ENCODE assay signal across 14 cellular contexts in the genomic region with DNA sequence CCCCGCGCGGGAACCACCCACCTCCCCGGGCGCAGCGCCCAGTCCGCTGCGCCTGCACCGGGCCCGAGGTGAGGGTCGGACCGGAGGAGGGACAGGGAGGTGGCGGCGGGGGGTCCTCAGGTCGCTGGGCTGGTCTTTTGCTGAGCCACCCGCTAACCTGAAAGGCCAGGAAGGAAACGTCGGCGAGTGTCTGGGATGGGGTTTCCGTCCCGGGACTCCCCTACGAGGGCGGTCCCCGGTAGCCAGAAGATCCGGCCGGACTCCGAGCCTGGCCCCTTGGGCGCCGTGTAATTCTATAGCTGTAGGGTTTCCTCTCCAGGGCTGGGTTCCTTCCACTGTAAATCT. TPM values are rescaled to one million over a fixed set of nuclear protein-coding genes. Genes with fewer than 3 reads are reported as not detected.
A peak's percentile ranks its signal among the peaks of the same experiment; 100 is the strongest.
DNase-seq lines count a peak whose midpoint lies in the region; ATAC-seq and TF ChIP-seq lines count a peak whose summit lies in the region.
"Had no signal": no experiment of that assay in that cellular context is flagged by ENCODE, and none has a peak within 500 bp of the region (broad histone marks: within the 10 kb centered on the region; RNA-seq: fewer than 3 reads in every experiment).

No MANE protein-coding gene starts in this region.

- H3K27me3 ChIP-seq in SK-N-SH (ENCODE audit: insufficient read depth) (no peaks in the 10 kb centered on the region), right lobe of liver (peaks cover 0 to 45% of the 10 kb centered on the region in 2 donors), subcutaneous abdominal adipose tissue (ENCODE audit: control insufficient read depth in 5 of 5, insufficient read depth in 4 of 5, low read length in 5 of 5) (peaks cover 0 to 59% (median 46%) of the 10 kb centered on the region in 5 donors)
- H3K27me3 ChIP-seq: MG63 had no signal

- H3K4me3 Mint-ChIP-seq in central memory CD8-positive, alpha-beta T cell, result peak overlapping the region; percentile 68

- TF ChIP-seq EP300 in SK-N-SH (IDR thresholded peaks at IDR 0.05; ENCODE audit: borderline replicate concordance in 1 of 2, low read depth in 1 of 2, low read length in 1 of 2), result no peak

- intact Hi-C loops in right lobe of liver (cut with DNase I), result loop anchor here in 1 of 2 donors (10.0 kb wide), 1 partner anchor 680 kb away; no protein-coding TSS in a partner anchor

- H3K79me2 ChIP-seq in SK-N-SH (ENCODE audit: insufficient read depth), result peaks cover 76% of the 10 kb centered on the region

- no peak for ATAC-seq in SK-N-SH treated with all-trans-retinoic acid at 6 μM for 48 hours
- no peak for ATAC-seq in central memory CD8-positive, alpha-beta T cell (replicated peaks; ENCODE audit: extremely low read depth, poor library complexity, severe bottlenecking)
- ATAC-seq in right lobe of liver, result no peak
- no peak for ATAC-seq in HG03095 (IDR thresholded peaks at IDR 0.05; ENCODE audit: unreplicated experiment)
- no peak for ATAC-seq in GM18505 (IDR thresholded peaks at IDR 0.05; ENCODE audit: unreplicated experiment)

- H3K9me2 ChIP-seq in SK-N-SH, result no peaks in the 10 kb centered on the region

- H3K9ac ChIP-seq in SK-N-SH, result no peak overlapping the region
- no peak overlapping the region for H3K9ac ChIP-seq in subcutaneous abdominal adipose tissue (ENCODE audit: low read length in 5 of 5)

- TF ChIP-seq CTCF in SK-N-SH (IDR thresholded peaks at IDR 0.05) (no peak), right lobe of liver (IDR thresholded peaks at IDR 0.05) (no peak)

- H3K9me3 ChIP-seq in SK-N-SH (no peaks in the 10 kb centered on the region), right lobe of liver (no peaks in the 10 kb centered on the region), subcutaneous abdominal adipose tissue (ENCODE audit: control insufficient read depth in 5 of 5, low read length in 5 of 5) (no peaks in the 10 kb centered on the region)
- H3K9me3 ChIP-seq: MG63 had no signal

- H3K4me2 ChIP-seq in SK-N-SH, result peak overlapping the region; percentile 95; the same call in 1 of the 2 replicates

- H3K27me3 Mint-ChIP-seq in central memory CD8-positive, alpha-beta T cell, result peaks cover 72% of the 10 kb centered on the region

- no peaks in the 10 kb centered on the region for H3K9me3 Mint-ChIP-seq in central memory CD8-positive, alpha-beta T cell

- H3F3A ChIP-seq in SK-N-SH (replicated peaks; ENCODE audit: insufficient read depth), result peaks cover 37% of the 10 kb centered on the region

- CTCF ChIA-PET in SK-N-SH (lab: Yijun Ruan, JAX), result interaction anchor here (1.1 to 7.3 kb wide), 2 partner anchors 7 to 15 kb away, joined by 3 to 73 read pairs; no protein-coding TSS in a partner anchor

- H4K20me1 ChIP-seq in SK-N-SH (ENCODE audit: insufficient read depth), result peaks cover 65% of the 10 kb centered on the region

- TF ChIP-seq RAD21 in SK-N-SH (IDR thresholded peaks at IDR 0.05; ENCODE audit: low read length), result no peak

- TF ChIP-seq POLR2A in right lobe of liver (IDR thresholded peaks at IDR 0.05) (no peak), GM18505 (IDR thresholded peaks at IDR 0.05; ENCODE audit: borderline replicate concordance, extremely low read depth, insufficient read depth, insufficient read length) (no peak)

- 96% methylated on average over 27 of the region's 29 CpGs for WGBS in SK-N-SH (ENCODE audit: low lambda C conversion rate)
- WGBS in right lobe of liver (ENCODE audit: insufficient coverage, low coverage, low lambda C conversion rate, missing lambda C conversion rate), result 2% methylated on average over 12 of the region's 29 CpGs

- H3K36me3 ChIP-seq in SK-N-SH (replicated peaks in 1 of 2; ENCODE audit: control insufficient read depth in 1 of 2, insufficient read depth in 2 of 2, low read length in 1 of 2) (peaks cover 67 to 70% of the 10 kb centered on the region in 2 experiments), right lobe of liver (no peaks in the 10 kb centered on the region), subcutaneous abdominal adipose tissue (ENCODE audit: control insufficient read depth in 5 of 5, insufficient read depth in 5 of 5, low read length in 5 of 5) (peaks cover 0 to 9% (median 6%) of the 10 kb centered on the region in 5 donors)

- POLR2A ChIA-PET in SK-N-SH (lab: Yijun Ruan, JAX), result interaction anchor here (1.1 kb wide), 1 partner anchor 166 kb away, joined by 3 read pairs; no protein-coding TSS in a partner anchor

- DNase-seq in SK-N-SH (peak; percentile 42), right lobe of liver (peak in 1 of 3 donors; percentile 49), NCI-H1436 treated with DMSO at 0.1 percent for 48 hours (lab: John Stamatoyannopoulos, UW) (no peak)
- DNase-seq in central memory CD8-positive, alpha-beta T cell (ENCODE audit: low spot score in 2 of 2), result no peak
- DNase-seq: MG63 had no signal

- H3K4me1 Mint-ChIP-seq in central memory CD8-positive, alpha-beta T cell, result peaks cover 25% of the 10 kb centered on the region

- H3K36me3 Mint-ChIP-seq in central memory CD8-positive, alpha-beta T cell (ENCODE audit: insufficient read depth), result peaks cover 14% of the 10 kb centered on the region

- H3K4me3 ChIP-seq in SK-N-SH (ENCODE audit: low read depth in 2 of 2, low read length in 1 of 2), result no peak overlapping the region; a peak in 1 of 4 replicates
- no peak overlapping the region for H3K4me3 ChIP-seq in right lobe of liver
- H3K4me3 ChIP-seq in subcutaneous abdominal adipose tissue (ENCODE audit: low read depth in 1 of 5, low read length in 5 of 5), result peak overlapping the region in 3 of 5 donors; percentile 51 to 62 (median 59)
- H3K4me3 ChIP-seq: MG63 had no signal

- H3K4me1 ChIP-seq in SK-N-SH (ENCODE audit: control insufficient read depth in 1 of 2, insufficient read depth in 2 of 2, low read depth in 1 of 2, low read length in 1 of 2) (peaks cover 21 to 43% of the 10 kb centered on the region in 2 experiments), right lobe of liver (peaks cover 0 to 16% (median 2%) of the 10 kb centered on the region in 4 donors), subcutaneous abdominal adipose tissue (ENCODE audit: control insufficient read depth in 5 of 5, insufficient read depth in 5 of 5, low read length in 5 of 5) (peaks cover 5 to 70% (median 52%) of the 10 kb centered on the region in 5 donors)

- H3K27ac ChIP-seq in SK-N-SH (ENCODE audit: low read depth in 2 of 2, low read length in 1 of 2) (no peak overlapping the region), right lobe of liver (peak overlapping the region in 2 of 3 donors; percentile 18 to 31), subcutaneous abdominal adipose tissue (ENCODE audit: low read depth, low read length) (no peak overlapping the region)
- H3K27ac ChIP-seq: 22Rv1 had no signal

- H2AFZ ChIP-seq in SK-N-SH (ENCODE audit: low read depth), result no peak overlapping the region

- no peak overlapping the region for H3K27ac Mint-ChIP-seq in central memory CD8-positive, alpha-beta T cell (ENCODE audit: low read depth)

TF ChIP-seq in SK-N-SH, 30 proteins besides CTCF, POLR2A, EP300 and RAD21 (continues in another document):
- TF ChIP-seq PBX3 (IDR thresholded peaks at IDR 0.05), result no peak
- no peak for TF ChIP-seq NRF1 (IDR thresholded peaks at IDR 0.05; ENCODE audit: low read depth, low read length)
- no peak for TF ChIP-seq TEAD4 (IDR thresholded peaks at IDR 0.05; ENCODE audit: borderline replicate concordance, insufficient read depth)

TF ChIP-seq in SK-N-SH treated with all-trans-retinoic acid at 6 μM for 48 hours, 23 proteins besides CTCF, POLR2A, EP300 and RAD21:
- TF ChIP-seq RARB (CRISPR knock-in tag; IDR thresholded peaks at IDR 0.05), result no peak
- TF ChIP-seq, protein P1, sequence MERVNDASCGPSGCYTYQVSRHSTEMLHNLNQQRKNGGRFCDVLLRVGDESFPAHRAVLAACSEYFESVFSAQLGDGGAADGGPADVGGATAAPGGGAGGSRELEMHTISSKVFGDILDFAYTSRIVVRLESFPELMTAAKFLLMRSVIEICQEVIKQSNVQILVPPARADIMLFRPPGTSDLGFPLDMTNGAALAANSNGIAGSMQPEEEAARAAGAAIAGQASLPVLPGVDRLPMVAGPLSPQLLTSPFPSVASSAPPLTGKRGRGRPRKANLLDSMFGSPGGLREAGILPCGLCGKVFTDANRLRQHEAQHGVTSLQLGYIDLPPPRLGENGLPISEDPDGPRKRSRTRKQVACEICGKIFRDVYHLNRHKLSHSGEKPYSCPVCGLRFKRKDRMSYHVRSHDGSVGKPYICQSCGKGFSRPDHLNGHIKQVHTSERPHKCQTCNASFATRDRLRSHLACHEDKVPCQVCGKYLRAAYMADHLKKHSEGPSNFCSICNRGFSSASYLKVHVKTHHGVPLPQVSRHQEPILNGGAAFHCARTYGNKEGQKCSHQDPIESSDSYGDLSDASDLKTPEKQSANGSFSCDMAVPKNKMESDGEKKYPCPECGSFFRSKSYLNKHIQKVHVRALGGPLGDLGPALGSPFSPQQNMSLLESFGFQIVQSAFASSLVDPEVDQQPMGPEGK (CRISPR knock-in tag; IDR thresholded peaks at IDR 0.05; ENCODE audit: borderline replicate concordance), result no peak
- no peak for TF ChIP-seq ZNF565 (CRISPR knock-in tag; conservative IDR thresholded peaks at IDR 0.05; ENCODE audit: low read depth)
- TF ChIP-seq TCF4 (CRISPR knock-in tag; IDR thresholded peaks at IDR 0.05; ENCODE audit: borderline replicate concordance), result no peak
- TF ChIP-seq ISL1 (CRISPR knock-in tag; IDR thresholded peaks at IDR 0.05), result no peak
- no peak for TF ChIP-seq SNAI2 (CRISPR knock-in tag; IDR thresholded peaks at IDR 0.05)

RNA-seq across cellular contexts. Expression of gene TBX2, which starts 5.0 kb away (rescaled TPM):
- 37.8 and 57.8 TPM in 2 replicates for polyA plus RNA-seq in SK-N-SH (2012; rRNA removed)
- 28.9 and 45.2 TPM in 2 replicates for polyA plus RNA-seq in SK-N-SH (2012; cell fraction: cytosol; rRNA removed)
- polyA plus RNA-seq in SK-N-SH (2012; cell fraction: nucleus; rRNA removed), result 179 and 233 TPM in 2 replicates
- 1 to 10 TPM; 1.9 to 4.4 (median 2.7) TPM for total RNA-seq in right lobe of liver
- total RNA-seq: activated CD8-positive, alpha-beta memory T cell treated with anti-CD3 and anti-CD28 coated beads for 36 hours had no signal

RNA-seq across cellular contexts. Expression of gene TBX4, which starts 47.5 kb away (rescaled TPM):
- polyA plus RNA-seq in SK-N-SH (2012; rRNA removed), result 0.02 and 0.05 TPM in 2 replicates
- 0.05 and 0.19 TPM in 2 replicates for polyA plus RNA-seq in SK-N-SH (2012; cell fraction: cytosol; rRNA removed)
- polyA plus RNA-seq in SK-N-SH (2012; cell fraction: nucleus; rRNA removed), result 0.45 and 0.75 TPM in 2 replicates
- total RNA-seq in right lobe of liver, result not detected
- total RNA-seq: activated CD8-positive, alpha-beta memory T cell treated with anti-CD3 and anti-CD28 coated beads for 36 hours; esophagus mucosa; lung microvascular endothelial cell had no signal
- polyA plus RNA-seq: aorta had no signal

Comparison
In these comparisons a context has a peak if more than half of its experiments do, and no peak if none do; other contexts are left out.
1. H3K27ac ChIP-seq: peak in right lobe of liver (2 of 3); none in SK-N-SH (0 of 2) and subcutaneous abdominal adipose tissue (single experiment).
2. H3K4me3 ChIP-seq: peak in subcutaneous abdominal adipose tissue (3 of 5); none in SK-N-SH (0 of 2) and right lobe of liver (0 of 3).